ENCODE assay signal across 11 cellular contexts in genomic region chr2:236769981-236770671, GRCh38.
DNase-seq lines count a peak whose midpoint lies in the region; ATAC-seq, FAIRE-seq and TF ChIP-seq lines count a peak whose summit lies in the region.
"Had no signal": no experiment of that assay in that cellular context is flagged by ENCODE, and none has a peak within 500 bp of the region (broad histone marks: within the 10 kb centered on the region; RNA-seq: fewer than 3 reads in every experiment).

No MANE protein-coding gene starts in this region.

- H4K20me1 ChIP-seq in keratinocyte (ENCODE audit: control insufficient read depth, extremely low read depth, insufficient read depth, low read length): no peaks in the 10 kb centered on the region

- no peak for ATAC-seq in HG02642 (IDR thresholded peaks at IDR 0.05; ENCODE audit: poor library complexity, unreplicated experiment)

- H3K4me3 ChIP-seq in ACC112 (ENCODE audit: low read depth, low read length) (peak overlapping the region; percentile 16; the same call in 1 of the 2 replicates), keratinocyte (ENCODE audit: control insufficient read depth in 2 of 3, extremely low read depth in 1 of 3, insufficient read depth in 2 of 3, low read depth in 1 of 3, low read length in 3 of 3) (peak overlapping the region in 1 of 3 experiments; percentile 19)

- H3K36me3 ChIP-seq in ACC112 (ENCODE audit: insufficient read depth, low read length) (no peaks in the 10 kb centered on the region), keratinocyte (ENCODE audit: control insufficient read depth in 2 of 2, extremely low read depth in 1 of 2, insufficient read depth in 2 of 2, low read length in 2 of 2) (no peaks in the 10 kb centered on the region)

- H2AFZ ChIP-seq in ACC112 (ENCODE audit: low read length, unreplicated experiment): no peak overlapping the region
- H2AFZ ChIP-seq in keratinocyte (ENCODE audit: control insufficient read depth, low read length): peak overlapping the region; percentile 27

- H3K9ac ChIP-seq in keratinocyte (ENCODE audit: control insufficient read depth, extremely low read depth, insufficient read depth, low read length): peak overlapping the region; percentile 71

- TF ChIP-seq CTCF in keratinocyte (optimal IDR thresholded peaks at IDR 0.05 in 1 of 3, IDR thresholded peaks at IDR 0.05 in 1 of 3, conservative IDR thresholded peaks at IDR 0.05 in 1 of 3; ENCODE audit: extremely low read depth in 1 of 3, insufficient read depth in 2 of 3, low read length in 3 of 3): no peak

- H3K4me1 ChIP-seq in ACC112 (ENCODE audit: control insufficient read depth, insufficient read depth, low read length, unreplicated experiment): peaks cover 31% of the 10 kb centered on the region
- H3K4me1 ChIP-seq in keratinocyte (ENCODE audit: control insufficient read depth, extremely low read depth, insufficient read depth, low read length): peaks cover 30% of the 10 kb centered on the region

- no peaks in the 10 kb centered on the region for H3K9me1 ChIP-seq in keratinocyte (ENCODE audit: control insufficient read depth, extremely low read depth, insufficient read depth, low read length)

- dilution Hi-C loops in keratinocyte (cut with MboI; ENCODE audit: extremely low pct_ligation_motif_present, low sequenced_read_pairs): no loop called here

- H3K4me2 ChIP-seq in keratinocyte (ENCODE audit: control insufficient read depth, extremely low read depth, insufficient read depth, low read depth, low read length): peak overlapping the region; percentile 77

- H3K9me3 ChIP-seq in keratinocyte (ENCODE audit: control insufficient read depth, low read depth, low read length): no peaks in the 10 kb centered on the region

- H3K27me3 ChIP-seq in ACC112 (ENCODE audit: insufficient read depth, low read length) (no peaks in the 10 kb centered on the region), keratinocyte (ENCODE audit: control insufficient read depth, extremely low read depth, insufficient read depth, low read length) (no peaks in the 10 kb centered on the region)

- no peaks in the 10 kb centered on the region for H3K79me2 ChIP-seq in ACC112 (ENCODE audit: control insufficient read depth, insufficient read depth, low read length, unreplicated experiment)
- H3K79me2 ChIP-seq in keratinocyte (ENCODE audit: control insufficient read depth, insufficient read depth, low read length): no peaks in the 10 kb centered on the region

- H3K27ac ChIP-seq in ACC112 (ENCODE audit: low read depth, low read length): peak overlapping the region; percentile 88
- H3K27ac ChIP-seq in keratinocyte (ENCODE audit: control insufficient read depth, insufficient read depth, low read length): peak overlapping the region; percentile 96

- FAIRE-seq in keratinocyte (lab: Jason Lieb, UNC): peak; percentile 100

- DNase-seq in HK-2 (ENCODE audit: unreplicated experiment) (peak; percentile 91), astrocyte of the hippocampus (ENCODE audit: low read depth, low spot score) (peak; percentile 98), keratinocyte (ENCODE audit: low read depth, low spot score) (peak; percentile 100), NCI-H2107 treated with DMSO at 0.1 percent for 48 hours (lab: John Stamatoyannopoulos, UW; ENCODE audit: unreplicated experiment) (no peak), DMS153 treated with DMSO at 0.1 percent for 48 hours (lab: John Stamatoyannopoulos, UW; ENCODE audit: unreplicated experiment) (no peak)
- no peak for DNase-seq in stimulated activated CD4-positive, alpha-beta T cell treated with anti-CD3 and anti-CD28 coated beads, Interleukin-4, amount 100 ng/mL, for 24 hours
- DNase-seq: activated T-cell treated with anti-CD3 and anti-CD28 coated beads for 4 hours; effector CD4-positive, alpha-beta T cell; T-helper 2 cell had no signal

Comparison
In these comparisons a context has a peak if more than half of its experiments do, and no peak if none do; other contexts are left out.
1. DNase-seq: peak in HK-2 (single experiment), astrocyte of the hippocampus (single experiment) and keratinocyte (single experiment); none in NCI-H2107 treated with DMSO at 0.1 percent for 48 hours (single experiment), stimulated activated CD4-positive, alpha-beta T cell treated with anti-CD3 and anti-CD28 coated beads, Interleukin-4, amount 100 ng/mL, for 24 hours (single experiment) and DMS153 treated with DMSO at 0.1 percent for 48 hours (single experiment).